In genomic region chr4:153241970-153242847, GRCh38 we compare ENCODE assay signal across 1 cellular context.
TF ChIP-seq lines count a peak whose summit lies in the region.

No MANE protein-coding gene starts in this region.

TF ChIP-seq in HepG2, 621 proteins besides CTCF, POLR2A, EP300 and RAD21 (continued from another document):
- TF ChIP-seq FOXA1 (IDR thresholded peaks at IDR 0.05) (no peak), FOXA1 (CRISPR knock-in tag; IDR thresholded peaks at IDR 0.05) (0 out of 2 replicates have a peak, but pooled peaks have one; percentile 7), ZNF652 (CRISPR knock-in tag; IDR thresholded peaks at IDR 0.05; ENCODE audit: borderline replicate concordance, low read depth) (peak; percentile 81), PBX2 (CRISPR knock-in tag; IDR thresholded peaks at IDR 0.05) (no peak), FOXP1 (IDR thresholded peaks at IDR 0.05) (no peak), FOXP1 (CRISPR knock-in tag; IDR thresholded peaks at IDR 0.05) (no peak), SP5 (CRISPR knock-in tag; IDR thresholded peaks at IDR 0.05; ENCODE audit: borderline replicate concordance, low read depth) (no peak)
